In genomic region chr18:12855886-12856285, GRCh38 we compare ENCODE assay signal across 1 cellular context.
TF ChIP-seq lines count a peak whose summit lies in the region.

No MANE protein-coding gene starts in this region.

TF ChIP-seq in HEK293T, 16 proteins besides CTCF, POLR2A, EP300 and RAD21:
- no peak for TF ChIP-seq SUZ12 (IDR thresholded peaks at IDR 0.05)
- no peak for TF ChIP-seq L3MBTL2 (conservative IDR thresholded peaks at IDR 0.05)
- TF ChIP-seq HDGF (IDR thresholded peaks at IDR 0.05; ENCODE audit: borderline replicate concordance) = no peak
- TF ChIP-seq BHLHE40 (IDR thresholded peaks at IDR 0.05; ENCODE audit: borderline replicate concordance) = no peak
- TF ChIP-seq LEF1 (IDR thresholded peaks at IDR 0.05; ENCODE audit: borderline replicate concordance) = no peak
- TF ChIP-seq TARDBP (IDR thresholded peaks at IDR 0.05) = no peak
- TF ChIP-seq SP1 (IDR thresholded peaks at IDR 0.05) = no peak
- no peak for TF ChIP-seq PKNOX1 (IDR thresholded peaks at IDR 0.05)
- no peak for TF ChIP-seq ELF4 (IDR thresholded peaks at IDR 0.05)
- TF ChIP-seq NFRKB (IDR thresholded peaks at IDR 0.05) = no peak
- TF ChIP-seq CTBP1 (IDR thresholded peaks at IDR 0.05; ENCODE audit: borderline replicate concordance) = no peak
- no peak for TF ChIP-seq FOXM1 (IDR thresholded peaks at IDR 0.05; ENCODE audit: borderline replicate concordance)
- TF ChIP-seq ARNT (IDR thresholded peaks at IDR 0.05) = no peak
- no peak for TF ChIP-seq ZNF384 (IDR thresholded peaks at IDR 0.05)
- TF ChIP-seq FOXA1 (IDR thresholded peaks at IDR 0.05) = no peak
- no peak for TF ChIP-seq FOXK2 (IDR thresholded peaks at IDR 0.05)
TF ChIP-seq in HEK293T: peak in this region for 0.
